Comparison of ENCODE assay signal across 12 cellular contexts in genomic region chr9:114895605-114896004, GRCh38. TPM values are rescaled to one million over a fixed set of nuclear protein-coding genes. Genes with fewer than 3 reads are reported as not detected.
DNase-seq lines count a peak whose midpoint lies in the region; ATAC-seq and TF ChIP-seq lines count a peak whose summit lies in the region.
"Had no signal": no experiment of that assay in that cellular context is flagged by ENCODE, and none has a peak within 500 bp of the region (broad histone marks: within the 10 kb centered on the region; RNA-seq: fewer than 3 reads in every experiment).

No MANE protein-coding gene starts in this region.

- H3K27ac Mint-ChIP-seq in activated T-cell treated with anti-CD3 and anti-CD28 coated beads, Interleukin-2, amount 50 U/mL, for 72 hours = peak overlapping the region; percentile 90
- peak overlapping the region; percentile 86 for H3K27ac Mint-ChIP-seq in activated CD8-positive, alpha-beta T cell treated with anti-CD3 and anti-CD28 coated beads for 36 hours
- peak overlapping the region; percentile 21 for H3K27ac Mint-ChIP-seq in stimulated activated naive B cell treated with anti-CD40 and anti-IgM and Interleukin-4, amounts not matched to agents 10 μg/mL and 1 μg/mL and 100 μg/mL, for 72 hours
- H3K27ac Mint-ChIP-seq: dendritic cell treated with granulocyte-macrophage colony-stimulating factor and Interleukin-4, amounts not matched to agents 40 ng/mL and 50 ng/mL, for 4 days had no signal

- CTCF ChIA-PET in activated CD8-positive, alpha-beta T cell treated with anti-CD3 and anti-CD28 coated beads for 36 hours (lab: Charles Lee) = interaction anchor here (1.0 to 3.1 kb wide), 5 partner anchors 11 to 215 kb away, joined by 3 to 11 read pairs (median 5); partner anchors contain the start of gene TEX48

- H3K36me3 Mint-ChIP-seq in activated T-cell treated with anti-CD3 and anti-CD28 coated beads, Interleukin-2, amount 50 U/mL, for 72 hours (ENCODE audit: insufficient read depth in 2 of 2) = peaks cover 19 to 23% of the 10 kb centered on the region in 2 donors
- H3K36me3 Mint-ChIP-seq in activated T-cell treated with anti-CD3 and anti-CD28 coated beads, Interleukin-2, amount 50 U/mL, for 4 hours (ENCODE audit: insufficient read depth) = peaks cover 8% of the 10 kb centered on the region
- H3K36me3 Mint-ChIP-seq in activated CD8-positive, alpha-beta T cell treated with anti-CD3 and anti-CD28 coated beads for 36 hours (ENCODE audit: low read depth) = peaks cover 29% of the 10 kb centered on the region
- H3K36me3 Mint-ChIP-seq in stimulated activated naive B cell treated with anti-CD40 and anti-IgM and Interleukin-4, amounts not matched to agents 10 μg/mL and 1 μg/mL and 100 μg/mL, for 72 hours = peaks cover 2 to 9% of the 10 kb centered on the region in 2 donors

- no peak overlapping the region for H3K4me3 ChIP-seq in fibroblast of villous mesenchyme (ENCODE audit: low read depth, low read length)
- H3K4me3 ChIP-seq: thoracic aorta had no signal

- no peak for DNase-seq in activated T-cell treated with anti-CD3 and anti-CD28 coated beads, Interleukin-2, amount 50 U/mL, for 72 hours
- DNase-seq in activated T-cell treated with anti-CD3 and anti-CD28 coated beads, Interleukin-2, amount 50 U/mL, for 4 hours = no peak
- no peak for DNase-seq in activated CD8-positive, alpha-beta T cell treated with anti-CD3 and anti-CD28 coated beads for 36 hours
- DNase-seq in fibroblast of villous mesenchyme (ENCODE audit: low read depth) (peak; percentile 70), NCI-H2081 treated with DMSO at 0.1 percent for 48 hours (lab: John Stamatoyannopoulos, UW) (no peak), cardiac septum (ENCODE audit: low spot score) (no peak)
- no peak for DNase-seq in stimulated activated naive B cell treated with anti-CD40 and anti-IgM and Interleukin-4, amounts not matched to agents 10 μg/mL and 1 μg/mL and 100 μg/mL, for 72 hours
- DNase-seq in stimulated activated CD4-positive, alpha-beta T cell treated with anti-CD3 and anti-CD28 coated beads, Interleukin-4, amount 100 ng/mL, for 4 hours = no peak
- DNase-seq: naive B cell, SIG-M5 had no signal

- peaks cover 4 to 7% of the 10 kb centered on the region in 2 donors for H3K9me3 Mint-ChIP-seq in activated T-cell treated with anti-CD3 and anti-CD28 coated beads, Interleukin-2, amount 50 U/mL, for 72 hours
- peaks cover 5% of the 10 kb centered on the region for H3K9me3 Mint-ChIP-seq in activated T-cell treated with anti-CD3 and anti-CD28 coated beads, Interleukin-2, amount 50 U/mL, for 4 hours
- H3K9me3 Mint-ChIP-seq in activated CD8-positive, alpha-beta T cell treated with anti-CD3 and anti-CD28 coated beads for 36 hours = peaks cover 14% of the 10 kb centered on the region
- H3K9me3 Mint-ChIP-seq in stimulated activated naive B cell treated with anti-CD40 and anti-IgM and Interleukin-4, amounts not matched to agents 10 μg/mL and 1 μg/mL and 100 μg/mL, for 72 hours = peaks cover 4 to 9% of the 10 kb centered on the region in 2 donors
- H3K9me3 Mint-ChIP-seq: dendritic cell treated with granulocyte-macrophage colony-stimulating factor and Interleukin-4, amounts not matched to agents 40 ng/mL and 50 ng/mL, for 4 days had no signal

- POLR2A ChIA-PET in activated CD8-positive, alpha-beta T cell treated with anti-CD3 and anti-CD28 coated beads for 36 hours (lab: Charles Lee) = interaction anchor here (0.6 to 1.4 kb wide), 7 partner anchors 12 to 208 kb away, joined by 3 to 5 read pairs (median 3); no protein-coding TSS in a partner anchor

- intact Hi-C loops in activated CD8-positive, alpha-beta T cell treated with anti-CD3 and anti-CD28 coated beads for 36 hours (cut with micrococcal nuclease) = loop anchor here (2.0 kb wide), 1 partner anchor 205 kb away; no protein-coding TSS in a partner anchor
- intact Hi-C loops in cardiac septum (cut with DNase I) = no loop called here

- TF ChIP-seq CTCF in activated CD8-positive, alpha-beta T cell treated with anti-CD3 and anti-CD28 coated beads for 36 hours (IDR thresholded peaks at IDR 0.05) = no peak
- no peak for TF ChIP-seq CTCF in fibroblast of villous mesenchyme (IDR thresholded peaks at IDR 0.05; ENCODE audit: insufficient read depth, low read depth, low read length)

- peaks cover 55% of the 10 kb centered on the region for H3K4me1 Mint-ChIP-seq in activated T-cell treated with anti-CD3 and anti-CD28 coated beads, Interleukin-2, amount 50 U/mL, for 72 hours (ENCODE audit: low read depth)
- peaks cover 54% of the 10 kb centered on the region for H3K4me1 Mint-ChIP-seq in activated T-cell treated with anti-CD3 and anti-CD28 coated beads, Interleukin-2, amount 50 U/mL, for 4 hours (ENCODE audit: low read depth)
- peaks cover 47% of the 10 kb centered on the region for H3K4me1 Mint-ChIP-seq in activated CD8-positive, alpha-beta T cell treated with anti-CD3 and anti-CD28 coated beads for 36 hours (ENCODE audit: low read depth)
- H3K4me1 Mint-ChIP-seq in stimulated activated naive B cell treated with anti-CD40 and anti-IgM and Interleukin-4, amounts not matched to agents 10 μg/mL and 1 μg/mL and 100 μg/mL, for 72 hours = peaks cover 34 to 49% of the 10 kb centered on the region in 2 donors

- H3K27me3 Mint-ChIP-seq in activated T-cell treated with anti-CD3 and anti-CD28 coated beads, Interleukin-2, amount 50 U/mL, for 72 hours (ENCODE audit: low read depth) = no peaks in the 10 kb centered on the region
- no peaks in the 10 kb centered on the region for H3K27me3 Mint-ChIP-seq in activated T-cell treated with anti-CD3 and anti-CD28 coated beads, Interleukin-2, amount 50 U/mL, for 4 hours (ENCODE audit: low read depth)
- no peaks in the 10 kb centered on the region for H3K27me3 Mint-ChIP-seq in activated CD8-positive, alpha-beta T cell treated with anti-CD3 and anti-CD28 coated beads for 36 hours
- no peaks in the 10 kb centered on the region for H3K27me3 Mint-ChIP-seq in stimulated activated naive B cell treated with anti-CD40 and anti-IgM and Interleukin-4, amounts not matched to agents 10 μg/mL and 1 μg/mL and 100 μg/mL, for 72 hours
- H3K27me3 Mint-ChIP-seq: naive B cell had no signal

- ATAC-seq in activated T-cell treated with anti-CD3 and anti-CD28 coated beads, Interleukin-2, amount 50 U/mL, for 72 hours (replicated peaks in 1 of 2) = no peak
- no peak for ATAC-seq in activated T-cell treated with anti-CD3 and anti-CD28 coated beads, Interleukin-2, amount 50 U/mL, for 4 hours
- no peak for ATAC-seq in activated CD8-positive, alpha-beta T cell treated with anti-CD3 and anti-CD28 coated beads for 36 hours
- no peak for ATAC-seq in stimulated activated naive B cell treated with anti-CD40 and anti-IgM and Interleukin-4, amounts not matched to agents 10 μg/mL and 1 μg/mL and 100 μg/mL, for 72 hours (replicated peaks)

- H3K4me3 Mint-ChIP-seq in activated T-cell treated with anti-CD3 and anti-CD28 coated beads, Interleukin-2, amount 50 U/mL, for 72 hours = peak overlapping the region in 1 of 2 donors; percentile 59
- no peak overlapping the region for H3K4me3 Mint-ChIP-seq in activated T-cell treated with anti-CD3 and anti-CD28 coated beads, Interleukin-2, amount 50 U/mL, for 4 hours
- no peak overlapping the region for H3K4me3 Mint-ChIP-seq in activated CD8-positive, alpha-beta T cell treated with anti-CD3 and anti-CD28 coated beads for 36 hours
- no peak overlapping the region for H3K4me3 Mint-ChIP-seq in stimulated activated naive B cell treated with anti-CD40 and anti-IgM and Interleukin-4, amounts not matched to agents 10 μg/mL and 1 μg/mL and 100 μg/mL, for 72 hours
- H3K4me3 Mint-ChIP-seq: dendritic cell treated with granulocyte-macrophage colony-stimulating factor and Interleukin-4, amounts not matched to agents 40 ng/mL and 50 ng/mL, for 4 days had no signal

RNA-seq across cellular contexts. Expression of gene TNFSF8, which starts 34.8 kb away (rescaled TPM):
- total RNA-seq in activated T-cell treated with anti-CD3 and anti-CD28 coated beads, Interleukin-2, amount 50 U/mL, for 72 hours = 10 to 100 TPM; 84.2 to 99.5 TPM
- 100 to 1,000 TPM; 130 to 192 (median 141) TPM for total RNA-seq in activated T-cell treated with anti-CD3 and anti-CD28 coated beads, Interleukin-2, amount 50 U/mL, for 4 hours
- 10 to 100 TPM; 21.7 to 23.9 TPM for total RNA-seq in activated CD8-positive, alpha-beta T cell treated with anti-CD3 and anti-CD28 coated beads for 36 hours
- total RNA-seq in fibroblast of villous mesenchyme (not detected in 2 replicates), cardiac septum (0.86 TPM)

Comparison
In these comparisons a context has a peak if more than half of its experiments do, and no peak if none do; other contexts are left out.
1. H3K27ac Mint-ChIP-seq: peak in every context shown above with its lines; median percentile 90 in activated T-cell treated with anti-CD3 and anti-CD28 coated beads, Interleukin-2, amount 50 U/mL, for 72 hours; 86 in activated CD8-positive, alpha-beta T cell treated with anti-CD3 and anti-CD28 coated beads for 36 hours; 21 in stimulated activated naive B cell treated with anti-CD40 and anti-IgM and Interleukin-4, amounts not matched to agents 10 μg/mL and 1 μg/mL and 100 μg/mL, for 72 hours.
2. RNA of gene TNFSF8, which starts 34.8 kb away (total RNA-seq): 130 to 192 TPM in activated T-cell treated with anti-CD3 and anti-CD28 coated beads, Interleukin-2, amount 50 U/mL, for 4 hours, 84.2 to 99.5 TPM in activated T-cell treated with anti-CD3 and anti-CD28 coated beads, Interleukin-2, amount 50 U/mL, for 72 hours and 21.7 to 23.9 TPM in activated CD8-positive, alpha-beta T cell treated with anti-CD3 and anti-CD28 coated beads for 36 hours; 0.86 TPM in cardiac septum (single experiment) and not detected in fibroblast of villous mesenchyme; every median in the first group is over 10 times any median in the second.